9 cellular contexts compared by ENCODE assay signal in genomic region chr2:172096661-172097547, GRCh38. TPM values are rescaled to one million over a fixed set of nuclear protein-coding genes. Genes with fewer than 3 reads are reported as not detected.
DNase-seq lines count a peak whose midpoint lies in the region; ATAC-seq, FAIRE-seq and TF ChIP-seq lines count a peak whose summit lies in the region.
"Had no signal": no experiment of that assay in that cellular context is flagged by ENCODE, and none has a peak within 500 bp of the region (broad histone marks: within the 10 kb centered on the region; RNA-seq: fewer than 3 reads in every experiment).

No MANE protein-coding gene starts in this region.

- H3K27ac ChIP-seq in heart right ventricle (no peak overlapping the region), mesendoderm (ENCODE audit: low read depth, low read length) (no peak overlapping the region)

- H3K79me1 ChIP-seq in mesendoderm (ENCODE audit: low read length): no peaks in the 10 kb centered on the region

- DNase-seq in heart right ventricle: no peak
- DNase-seq in cardiac septum (ENCODE audit: low spot score): no peak
- DNase-seq in NCI-H526 (lab: John Stamatoyannopoulos, UW): peak; percentile 58 to 73
- DNase-seq in bronchial epithelial cell (ENCODE audit: low read depth): peak; percentile 87
- DNase-seq in mesendoderm: peak; percentile 73
- DNase-seq in SHP77 (lab: John Stamatoyannopoulos, UW): no peak
- DNase-seq in UCSD-AML1 (lab: John Stamatoyannopoulos, UW; ENCODE audit: unreplicated experiment): no peak

- H2BK5ac ChIP-seq in mesendoderm (ENCODE audit: low read length): no peak overlapping the region

- no peak overlapping the region for H4K5ac ChIP-seq in mesendoderm (ENCODE audit: low read length)

- no peak overlapping the region for H2BK120ac ChIP-seq in mesendoderm (ENCODE audit: low read depth, low read length)

- H3K18ac ChIP-seq in mesendoderm (ENCODE audit: low read length): peak overlapping the region; percentile 41

- H3K4me3 ChIP-seq in heart right ventricle: peak overlapping the region in 9 of 10 donors; percentile 11 to 53 (median 35)
- H3K4me3 ChIP-seq in bronchial epithelial cell (ENCODE audit: low read depth, low read length): peak overlapping the region; percentile 41
- peak overlapping the region; percentile 12 for H3K4me3 ChIP-seq in mesendoderm (ENCODE audit: low read length)

- peak overlapping the region; percentile 44 for H3K56ac ChIP-seq in mesendoderm (ENCODE audit: low read length)

- H3K4me2 ChIP-seq in mesendoderm (ENCODE audit: low read length): peak overlapping the region; percentile 85

- no peak overlapping the region for H3K23ac ChIP-seq in mesendoderm (ENCODE audit: low read length)

- ATAC-seq in heart right ventricle (peak in 2 of 8 donors; percentile 5 to 15), HG02884 (IDR thresholded peaks at IDR 0.05; ENCODE audit: unreplicated experiment) (no peak)

- H3K4ac ChIP-seq in mesendoderm (ENCODE audit: low read depth, low read length): no peak overlapping the region

- no peak for FAIRE-seq in bronchial epithelial cell (lab: Jason Lieb, UNC)

- peaks cover 32 to 80% (median 68%) of the 10 kb centered on the region in 9 donors for H3K4me1 ChIP-seq in heart right ventricle
- peaks cover 6% of the 10 kb centered on the region for H3K4me1 ChIP-seq in mesendoderm (ENCODE audit: control insufficient read depth, low read depth, low read length)

- 5 to 8% methylated on average over 52 to 53 of the region's 53 CpGs for WGBS in heart right ventricle, 2 donors
- no CpG with 5 or more reads among the region's 53 CpGs for WGBS in mesendoderm (ENCODE audit: extremely low coverage, insufficient coverage, low lambda C conversion rate)

- intact Hi-C loops in heart right ventricle (cut with DNase I) (no loop called here), cardiac septum (cut with DNase I) (no loop called here)

- no peaks in the 10 kb centered on the region for H3K9me3 ChIP-seq in heart right ventricle

- H2BK15ac ChIP-seq in mesendoderm (replicated peaks; ENCODE audit: low read depth): no peak overlapping the region

- TF ChIP-seq CTCF in heart right ventricle (IDR thresholded peaks at IDR 0.05) (no peak), bronchial epithelial cell (IDR thresholded peaks at IDR 0.05; ENCODE audit: insufficient read depth, low read length, severe bottlenecking) (no peak)

- H3K79me2 ChIP-seq in mesendoderm (ENCODE audit: control insufficient read depth, insufficient read depth, low read length): no peaks in the 10 kb centered on the region

- peaks cover 95 to 100% (median 100%) of the 10 kb centered on the region in 7 donors for H3K27me3 ChIP-seq in heart right ventricle
- H3K27me3 ChIP-seq in bronchial epithelial cell (ENCODE audit: control insufficient read depth, insufficient read depth, low read length): peaks cover 40% of the 10 kb centered on the region
- peaks cover 55% of the 10 kb centered on the region for H3K27me3 ChIP-seq in mesendoderm (ENCODE audit: insufficient read depth, low read length, poor library complexity)

- H3K9ac ChIP-seq in mesendoderm (ENCODE audit: low read length): peak overlapping the region; percentile 48

- H4K8ac ChIP-seq in mesendoderm (ENCODE audit: low read depth, low read length): no peak overlapping the region

- H3K36me3 ChIP-seq in heart right ventricle (no peaks in the 10 kb centered on the region), bronchial epithelial cell (ENCODE audit: control insufficient read depth, insufficient read depth, low read length) (no peaks in the 10 kb centered on the region), mesendoderm (ENCODE audit: control insufficient read depth, insufficient read depth, low read length) (no peaks in the 10 kb centered on the region)

- H2AK5ac ChIP-seq in mesendoderm (ENCODE audit: low read length): no peak overlapping the region

RNA-seq across cellular contexts. Expression of gene DLX2, which starts 5.8 kb away (rescaled TPM):
- total RNA-seq in heart right ventricle (under 1 TPM in 1 of 10 donors, not detected in 9; 0.11 TPM), cardiac septum (not detected), bronchial epithelial cell (not detected in 2 replicates)
- polyA plus RNA-seq in heart right ventricle: not detected
- 0.14 TPM for polyA plus RNA-seq in mesendoderm (2013, experiment 1 of 2)
- 0.10 TPM for polyA plus RNA-seq in mesendoderm (2013, experiment 2 of 2)

RNA-seq across cellular contexts. Expression of gene DLX1, which starts 11.6 kb away (rescaled TPM):
- total RNA-seq in heart right ventricle: under 1 TPM in 1 of 10 donors, not detected in 9; 0.41 TPM
- polyA plus RNA-seq in heart right ventricle: under 1 TPM in 1 of 2 donors, not detected in 1; 0.10 TPM
- not detected for total RNA-seq in cardiac septum
- total RNA-seq in bronchial epithelial cell: not detected in 2 replicates
- polyA plus RNA-seq in mesendoderm (2013, experiment 1 of 2): 0.29 TPM
- 0.28 TPM for polyA plus RNA-seq in mesendoderm (2013, experiment 2 of 2)
- total RNA-seq: glomerular endothelial cell had no signal

Comparison
In these comparisons a context has a peak if more than half of its experiments do, and no peak if none do; other contexts are left out.
1. DNase-seq: peak in NCI-H526 (2 of 2), bronchial epithelial cell (single experiment) and mesendoderm (single experiment); none in heart right ventricle (0 of 2), cardiac septum (single experiment), SHP77 (0 of 2) and UCSD-AML1 (single experiment).
2. Peak in every context shown above with its lines, with median percentiles within 50 percentile points of each other: H3K4me3 ChIP-seq.